In genomic region chr2:139916822-139917221, GRCh38 we compare ENCODE assay signal across 2 cellular contexts.
TF ChIP-seq lines count a peak whose summit lies in the region.

No MANE protein-coding gene starts in this region.

TF ChIP-seq in SK-N-SH, 30 proteins besides CTCF, POLR2A, EP300 and RAD21 (continued from another document):
- TF ChIP-seq USF2 (IDR thresholded peaks at IDR 0.05; ENCODE audit: borderline replicate concordance, low read depth, low read length) (no peak), GATA2 (CRISPR knock-in tag; IDR thresholded peaks at IDR 0.05) (no peak), TEAD4 (IDR thresholded peaks at IDR 0.05; ENCODE audit: borderline replicate concordance, insufficient read depth) (no peak), YY1 (IDR thresholded peaks at IDR 0.05; ENCODE audit: low read depth) (no peak), TCF12 (IDR thresholded peaks at IDR 0.05) (no peak), ZBTB33 (IDR thresholded peaks at IDR 0.05; ENCODE audit: borderline replicate concordance, low read depth) (no peak), MEF2A (IDR thresholded peaks at IDR 0.05; ENCODE audit: borderline replicate concordance, low read depth) (no peak), FOXM1 (IDR thresholded peaks at IDR 0.05; ENCODE audit: low read depth) (no peak), ELF1 (IDR thresholded peaks at IDR 0.05) (no peak), IRF3 (IDR thresholded peaks at IDR 0.05; ENCODE audit: low read depth, low read length) (no peak), EZH2phosphoT487 (IDR thresholded peaks at IDR 0.05; ENCODE audit: borderline replicate concordance, low read depth) (no peak), NRF1 (IDR thresholded peaks at IDR 0.05; ENCODE audit: low read depth, low read length) (no peak), FOXJ3 (CRISPR knock-in tag; IDR thresholded peaks at IDR 0.05) (no peak), PBX3 (IDR thresholded peaks at IDR 0.05) (no peak), REST (IDR thresholded peaks at IDR 0.05; ENCODE audit: low read depth, low read length) (no peak), RXRA (IDR thresholded peaks at IDR 0.05; ENCODE audit: borderline replicate concordance, low read depth) (no peak)

TF ChIP-seq in SK-N-SH treated with all-trans-retinoic acid at 6 μM for 48 hours, 23 proteins besides CTCF, POLR2A, EP300 and RAD21 (continued from another document):
- TF ChIP-seq PATZ1 (CRISPR knock-in tag; IDR thresholded peaks at IDR 0.05; ENCODE audit: borderline replicate concordance) (no peak), ARNTL (CRISPR knock-in tag; IDR thresholded peaks at IDR 0.05; ENCODE audit: borderline replicate concordance, low read depth) (no peak), ZFP30 (CRISPR knock-in tag; IDR thresholded peaks at IDR 0.05) (no peak), BACH2 (CRISPR knock-in tag; IDR thresholded peaks at IDR 0.05; ENCODE audit: borderline replicate concordance) (no peak), TSHZ2 (CRISPR knock-in tag; IDR thresholded peaks at IDR 0.05) (no peak), RARB (CRISPR knock-in tag; IDR thresholded peaks at IDR 0.05) (no peak)
